In the genomic region with DNA sequence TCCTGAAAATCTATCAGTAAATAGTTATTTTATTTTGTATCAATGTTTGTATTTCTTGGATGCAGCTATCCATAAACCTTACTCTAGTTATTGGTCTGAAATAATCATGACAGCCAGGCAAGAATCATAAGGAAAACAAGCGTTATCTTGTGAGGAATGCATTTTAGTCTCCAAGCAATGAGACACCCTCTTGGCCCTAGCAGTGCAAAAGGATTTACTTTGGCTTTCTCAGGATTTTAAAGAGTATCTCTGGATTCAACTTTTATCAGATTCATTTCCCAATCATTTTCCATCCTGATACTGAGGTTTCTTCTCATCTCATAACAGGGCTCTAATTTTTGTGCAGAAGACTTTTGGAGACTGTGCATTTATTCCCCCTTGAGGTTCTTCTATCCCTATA, we compare ENCODE assay signal across 19 cellular contexts.
DNase-seq lines count a peak whose midpoint lies in the region; ATAC-seq, FAIRE-seq and TF ChIP-seq lines count a peak whose summit lies in the region.
"Had no signal": no experiment of that assay in that cellular context is flagged by ENCODE, and none has a peak within 500 bp of the region (broad histone marks: within the 10 kb centered on the region; RNA-seq: fewer than 3 reads in every experiment).

No MANE protein-coding gene starts in this region.

- H3K14ac ChIP-seq in IMR-90 (replicated peaks; ENCODE audit: low read depth, low read length), result no peak overlapping the region

- H4K20me1 ChIP-seq in IMR-90 (ENCODE audit: insufficient read depth, low read length) (no peaks in the 10 kb centered on the region), astrocyte (ENCODE audit: insufficient read depth, low read length) (no peaks in the 10 kb centered on the region)

- intact Hi-C loops in IMR-90 (cut with micrococcal nuclease), result no loop called here

- no peaks in the 10 kb centered on the region for H3K36me3 Mint-ChIP-seq in astrocyte (ENCODE audit: low read depth, unreplicated experiment)

- no peak overlapping the region for H2BK15ac ChIP-seq in IMR-90 (ENCODE audit: low read depth, low read length)

- POLR2A ChIA-PET in IMR-90 (lab: Charles Lee; ENCODE audit: unreplicated experiment), result no interaction called here

- no peaks in the 10 kb centered on the region for H3K79me1 ChIP-seq in IMR-90 (ENCODE audit: low read depth in 1 of 2, low read length in 2 of 2)

- H3K4me1 ChIP-seq in IMR-90 (ENCODE audit: control insufficient read depth, insufficient read depth, low read length) (no peaks in the 10 kb centered on the region), astrocyte (ENCODE audit: insufficient read depth, low read length) (no peaks in the 10 kb centered on the region)
- H3K4me1 ChIP-seq: A549, Caco-2, HAP-1 had no signal

- no peak for TF ChIP-seq POLR2A in IMR-90 (IDR thresholded peaks at IDR 0.05; ENCODE audit: low read depth, low read length)

- H2AFZ ChIP-seq in IMR-90 (replicated peaks; ENCODE audit: low read length, poor library complexity), result no peak overlapping the region
- H2AFZ ChIP-seq in astrocyte (ENCODE audit: low read depth, low read length), result no peak overlapping the region
- H2AFZ ChIP-seq: GM23248 had no signal

- peaks cover 2% of the 10 kb centered on the region for H3K4me1 Mint-ChIP-seq in astrocyte (ENCODE audit: low read depth, unreplicated experiment)

- no peak for TF ChIP-seq RAD21 in IMR-90 (IDR thresholded peaks at IDR 0.05; ENCODE audit: low read length)

- H3K27me3 ChIP-seq in IMR-90 (ENCODE audit: control insufficient read depth, insufficient read depth, low read length), result no peaks in the 10 kb centered on the region
- no peaks in the 10 kb centered on the region for H3K27me3 ChIP-seq in astrocyte (ENCODE audit: insufficient read depth, low read length)

- H3K27ac ChIP-seq in IMR-90 (ENCODE audit: insufficient read depth, low read length) (no peak overlapping the region), astrocyte (ENCODE audit: low read depth, low read length) (no peak overlapping the region)
- H3K27ac ChIP-seq: 22Rv1, A549, C4-2B, GM23248 had no signal

- H2BK120ac ChIP-seq in IMR-90 (ENCODE audit: low read depth, low read length), result no peak overlapping the region

- H4K8ac ChIP-seq in IMR-90 (ENCODE audit: low read depth in 2 of 2, low read length in 2 of 2), result no peak overlapping the region

- no peak overlapping the region for H3K23ac ChIP-seq in IMR-90 (ENCODE audit: low read depth, low read length)

- WGBS in IMR-90 (ENCODE audit: extremely low coverage in 2 of 2, insufficient read length in 1 of 2), 2 experiments, result no CpG with 5 or more reads among the region's 1 CpG

- BruUV-seq in IMR-90 (replicated peaks; lab: Mats Ljungman, UMichigan), result no TSS peak

- no peak overlapping the region for H3K4ac ChIP-seq in IMR-90 (ENCODE audit: low read depth, low read length)

- no peaks in the 10 kb centered on the region for H3K9me3 Mint-ChIP-seq in astrocyte (ENCODE audit: unreplicated experiment)

- in situ Hi-C loops in IMR-90 (cut with MboI; ENCODE audit: low sequenced_read_pairs), result no loop called here

- H3K9me1 ChIP-seq in IMR-90 (ENCODE audit: insufficient read depth, low read length), result no peaks in the 10 kb centered on the region

- DNase-seq in IMR-90 (peak; percentile 10), astrocyte (ENCODE audit: low read depth) (peak; percentile 58), choroid plexus epithelial cell (ENCODE audit: low read depth) (peak; percentile 33), iris pigment epithelial cell (ENCODE audit: low read depth) (peak; percentile 21), NCI-H1092 (lab: John Stamatoyannopoulos, UW) (no peak), midbrain (lab: John Stamatoyannopoulos, UW) (no peak), inferior parietal cortex (ENCODE audit: extremely low spot score) (no peak), NCI-H187 treated with DMSO at 0.1 percent for 48 hours (lab: John Stamatoyannopoulos, UW) (no peak)
- DNase-seq: AML-193; Caco-2; CD4-positive, alpha-beta T cell; GM23248 had no signal

- no peak overlapping the region for H2AK5ac ChIP-seq in IMR-90 (ENCODE audit: low read depth, low read length)

- no peak overlapping the region for H2AK9ac ChIP-seq in IMR-90 (replicated peaks; ENCODE audit: low read depth, low read length, poor library complexity)

- H4K5ac ChIP-seq in IMR-90 (ENCODE audit: low read depth, low read length), result no peak overlapping the region

- no peak overlapping the region for H3K4me3 Mint-ChIP-seq in astrocyte (ENCODE audit: unreplicated experiment)
- H3K4me3 Mint-ChIP-seq: CD4-positive, alpha-beta T cell had no signal

- H3K18ac ChIP-seq in IMR-90 (ENCODE audit: low read depth, low read length), result no peak overlapping the region

- H3K56ac ChIP-seq in IMR-90 (ENCODE audit: extremely low read depth, insufficient read depth, low read length), result no peak overlapping the region

- H3K79me2 ChIP-seq in astrocyte (ENCODE audit: insufficient read depth, low read length), result no peaks in the 10 kb centered on the region

- H3K27me3 Mint-ChIP-seq in astrocyte (ENCODE audit: low read depth, unreplicated experiment), result no peaks in the 10 kb centered on the region
- H3K27me3 Mint-ChIP-seq: CD4-positive, alpha-beta T cell had no signal

- H2BK20ac ChIP-seq in IMR-90 (ENCODE audit: low read depth, low read length), result no peak overlapping the region

- H3K4me3 ChIP-seq in IMR-90 (ENCODE audit: insufficient read depth, low read depth, low read length), result no peak overlapping the region
- H3K4me3 ChIP-seq in astrocyte (ENCODE audit: insufficient read depth, low read depth, low read length), result no peak overlapping the region
- H3K4me3 ChIP-seq in choroid plexus epithelial cell (ENCODE audit: low read depth, low read length), result no peak overlapping the region
- H3K4me3 ChIP-seq: A549, GM23248, HAP-1 had no signal

- FAIRE-seq in astrocyte (lab: Jason Lieb, UNC), result no peak
- FAIRE-seq: A549, G401.6, GM12891, GM19239 had no signal

- H3K36me3 ChIP-seq in IMR-90 (ENCODE audit: control insufficient read depth, insufficient read depth, low read length) (no peaks in the 10 kb centered on the region), astrocyte (ENCODE audit: insufficient read depth, low read length) (no peaks in the 10 kb centered on the region)
- H3K36me3 ChIP-seq: HAP-1 had no signal

- TF ChIP-seq CTCF in IMR-90 (conservative IDR thresholded peaks at IDR 0.05; ENCODE audit: low read depth, low read length) (no peak), astrocyte (IDR thresholded peaks at IDR 0.05; ENCODE audit: insufficient read depth, low read depth, low read length) (no peak), choroid plexus epithelial cell (conservative IDR thresholded peaks at IDR 0.05; ENCODE audit: low read depth, low read length) (no peak)

- no peak overlapping the region for H2BK5ac ChIP-seq in IMR-90 (ENCODE audit: low read depth, low read length, poor library complexity, severe bottlenecking)

- no peak for ATAC-seq in IMR-90 (ENCODE audit: low read depth)
- ATAC-seq: A549 had no signal

- H4K91ac ChIP-seq in IMR-90 (ENCODE audit: insufficient read depth, low read depth, low read length), result no peak overlapping the region

- H3K4me2 ChIP-seq in IMR-90 (ENCODE audit: low read depth, low read length) (no peak overlapping the region), astrocyte (ENCODE audit: low read length) (no peak overlapping the region)
- H3K4me2 ChIP-seq: A549 had no signal

- no peaks in the 10 kb centered on the region for H3K9me3 ChIP-seq in IMR-90 (ENCODE audit: control insufficient read depth, insufficient read depth, low read length)
- H3K9me3 ChIP-seq in astrocyte (ENCODE audit: insufficient read depth, low read depth, low read length), result no peaks in the 10 kb centered on the region
- H3K9me3 ChIP-seq: A549, Caco-2, HAP-1 had no signal

- H3K27ac Mint-ChIP-seq in astrocyte (ENCODE audit: unreplicated experiment), result no peak overlapping the region
- H3K27ac Mint-ChIP-seq: CD4-positive, alpha-beta T cell had no signal

- CTCF ChIA-PET in IMR-90 (lab: Yijun Ruan, JAX), result interaction anchor here (0.9 kb wide), 1 partner anchor 703 kb away, joined by 3 read pairs; no protein-coding TSS in a partner anchor

- H3K9ac ChIP-seq in IMR-90 (ENCODE audit: low read depth, low read length), result no peak overlapping the region
- H3K9ac ChIP-seq in astrocyte (ENCODE audit: low read length), result no peak overlapping the region
- H3K9ac ChIP-seq: GM23248 had no signal

- dilution Hi-C loops in IMR-90 (cut with HindIII; ENCODE audit: low sequenced_read_pairs, unreplicated experiment), result no loop called here

TF ChIP-seq in IMR-90, 13 proteins besides CTCF, POLR2A, EP300 and RAD21:
- TF ChIP-seq MAZ (IDR thresholded peaks at IDR 0.05; ENCODE audit: borderline replicate concordance, low read depth, low read length), result no peak

Comparison
In these comparisons a context has a peak if more than half of its experiments do, and no peak if none do; other contexts are left out.
1. DNase-seq: peak in IMR-90 (single experiment), astrocyte (single experiment), choroid plexus epithelial cell (single experiment) and iris pigment epithelial cell (single experiment); none in NCI-H1092 (single experiment), midbrain (single experiment), inferior parietal cortex (single experiment) and NCI-H187 treated with DMSO at 0.1 percent for 48 hours (single experiment).